Comparison of ENCODE assay signal across 2 cellular contexts in genomic region chr9:83218411-83219090, GRCh38.
TF ChIP-seq lines count a peak whose summit lies in the region.

No MANE protein-coding gene starts in this region.

TF ChIP-seq in SK-N-SH, 30 proteins besides CTCF, POLR2A, EP300 and RAD21 (continued from another document):
- TF ChIP-seq EZH2phosphoT487 (IDR thresholded peaks at IDR 0.05; ENCODE audit: borderline replicate concordance, low read depth) (no peak), USF1 (IDR thresholded peaks at IDR 0.05; ENCODE audit: borderline replicate concordance, low read depth) (no peak), REST (IDR thresholded peaks at IDR 0.05; ENCODE audit: low read depth, low read length) (no peak), FOXM1 (IDR thresholded peaks at IDR 0.05; ENCODE audit: low read depth) (no peak), SMC3 (IDR thresholded peaks at IDR 0.05; ENCODE audit: low read depth, low read length) (no peak), RXRA (IDR thresholded peaks at IDR 0.05; ENCODE audit: borderline replicate concordance, low read depth) (no peak)
- TF ChIP-seq, protein P1, sequence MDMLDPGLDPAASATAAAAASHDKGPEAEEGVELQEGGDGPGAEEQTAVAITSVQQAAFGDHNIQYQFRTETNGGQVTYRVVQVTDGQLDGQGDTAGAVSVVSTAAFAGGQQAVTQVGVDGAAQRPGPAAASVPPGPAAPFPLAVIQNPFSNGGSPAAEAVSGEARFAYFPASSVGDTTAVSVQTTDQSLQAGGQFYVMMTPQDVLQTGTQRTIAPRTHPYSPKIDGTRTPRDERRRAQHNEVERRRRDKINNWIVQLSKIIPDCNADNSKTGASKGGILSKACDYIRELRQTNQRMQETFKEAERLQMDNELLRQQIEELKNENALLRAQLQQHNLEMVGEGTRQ (IDR thresholded peaks at IDR 0.05; ENCODE audit: borderline replicate concordance, low read depth, low read length): no peak

TF ChIP-seq in SK-N-SH treated with all-trans-retinoic acid at 6 μM for 48 hours, 23 proteins besides CTCF, POLR2A, EP300 and RAD21 (continued from another document):
- TF ChIP-seq ARNTL (CRISPR knock-in tag; IDR thresholded peaks at IDR 0.05; ENCODE audit: borderline replicate concordance, low read depth) (no peak), OSR1 (CRISPR knock-in tag; IDR thresholded peaks at IDR 0.05) (no peak), CSDC2 (CRISPR knock-in tag; IDR thresholded peaks at IDR 0.05) (no peak), TCF4 (CRISPR knock-in tag; IDR thresholded peaks at IDR 0.05; ENCODE audit: borderline replicate concordance) (no peak), PATZ1 (CRISPR knock-in tag; IDR thresholded peaks at IDR 0.05; ENCODE audit: borderline replicate concordance) (no peak), GLIS3 (CRISPR knock-in tag; IDR thresholded peaks at IDR 0.05) (no peak), ZNF70 (CRISPR knock-in tag; IDR thresholded peaks at IDR 0.05) (no peak), ZC3H10 (CRISPR knock-in tag; IDR thresholded peaks at IDR 0.05) (no peak)
- TF ChIP-seq, protein P2, sequence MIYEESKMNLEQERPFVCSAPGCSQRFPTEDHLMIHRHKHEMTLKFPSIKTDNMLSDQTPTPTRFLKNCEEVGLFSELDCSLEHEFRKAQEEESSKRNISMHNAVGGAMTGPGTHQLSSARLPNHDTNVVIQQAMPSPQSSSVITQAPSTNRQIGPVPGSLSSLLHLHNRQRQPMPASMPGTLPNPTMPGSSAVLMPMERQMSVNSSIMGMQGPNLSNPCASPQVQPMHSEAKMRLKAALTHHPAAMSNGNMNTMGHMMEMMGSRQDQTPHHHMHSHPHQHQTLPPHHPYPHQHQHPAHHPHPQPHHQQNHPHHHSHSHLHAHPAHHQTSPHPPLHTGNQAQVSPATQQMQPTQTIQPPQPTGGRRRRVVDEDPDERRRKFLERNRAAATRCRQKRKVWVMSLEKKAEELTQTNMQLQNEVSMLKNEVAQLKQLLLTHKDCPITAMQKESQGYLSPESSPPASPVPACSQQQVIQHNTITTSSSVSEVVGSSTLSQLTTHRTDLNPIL (CRISPR knock-in tag; IDR thresholded peaks at IDR 0.05; ENCODE audit: low read depth): no peak
